14 cellular contexts compared by ENCODE assay signal in the genomic region with DNA sequence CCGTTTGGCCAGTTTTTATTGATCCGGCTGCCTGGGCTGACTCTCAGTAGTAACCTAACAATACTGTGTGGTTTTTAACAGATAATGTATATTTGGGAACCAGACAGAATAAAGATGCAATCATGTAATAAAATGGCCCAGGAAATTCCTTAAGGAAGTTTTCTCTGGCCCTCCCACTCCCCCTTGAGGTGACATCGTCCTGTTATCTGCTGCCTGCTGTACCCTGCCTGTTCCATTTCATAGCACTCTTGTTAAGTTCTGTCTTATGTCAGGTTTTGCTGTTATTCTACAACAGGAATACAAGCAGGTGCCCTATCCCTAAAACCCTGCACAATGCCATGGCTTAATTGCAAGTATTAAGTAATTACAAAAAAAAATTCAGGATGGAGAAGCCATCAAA.
DNase-seq lines count a peak whose midpoint lies in the region; ATAC-seq and TF ChIP-seq lines count a peak whose summit lies in the region.
"Had no signal": no experiment of that assay in that cellular context is flagged by ENCODE, and none has a peak within 500 bp of the region (broad histone marks: within the 10 kb centered on the region; RNA-seq: fewer than 3 reads in every experiment).

No MANE protein-coding gene starts in this region.

- ATAC-seq in stimulated activated effector memory CD8-positive, alpha-beta T cell treated with anti-CD3 and anti-CD28 coated beads, Interleukin-12 subunit alpha, Interleukin-12 subunit beta, amount 100 ng/mL, for 72 hours: no peak
- ATAC-seq in HG02678 (IDR thresholded peaks at IDR 0.05; ENCODE audit: unreplicated experiment) (no peak), GM18868 (IDR thresholded peaks at IDR 0.05; ENCODE audit: unreplicated experiment) (no peak)
- ATAC-seq: activated naive CD8-positive, alpha-beta T cell treated with anti-CD3 and anti-CD28 coated beads, Interleukin-2, amount 50 U/mL, for 24 hours; stimulated activated naive B cell treated with anti-CD40 and anti-IgM and Interleukin-4, amounts not matched to agents 10 μg/mL and 1 μg/mL and 100 μg/mL, for 72 hours had no signal

- peaks cover 20% of the 10 kb centered on the region for H3K36me3 Mint-ChIP-seq in nephron (ENCODE audit: low read depth)
- H3K36me3 Mint-ChIP-seq in stimulated activated effector memory CD8-positive, alpha-beta T cell treated with anti-CD3 and anti-CD28 coated beads, Interleukin-12 subunit alpha, Interleukin-12 subunit beta, amount 100 ng/mL, for 72 hours: no peaks in the 10 kb centered on the region
- H3K36me3 Mint-ChIP-seq: stimulated activated naive B cell treated with anti-CD40 and anti-IgM and Interleukin-4, amounts not matched to agents 10 μg/mL and 1 μg/mL and 100 μg/mL, for 72 hours had no signal

- no peaks in the 10 kb centered on the region for H3K9me3 Mint-ChIP-seq in nephron
- peaks cover 4% of the 10 kb centered on the region for H3K9me3 Mint-ChIP-seq in stimulated activated effector memory CD8-positive, alpha-beta T cell treated with anti-CD3 and anti-CD28 coated beads, Interleukin-12 subunit alpha, Interleukin-12 subunit beta, amount 100 ng/mL, for 72 hours
- H3K9me3 Mint-ChIP-seq: activated naive CD8-positive, alpha-beta T cell treated with anti-CD3 and anti-CD28 coated beads, Interleukin-2, amount 50 U/mL, for 24 hours; CD4-positive, alpha-beta T cell; stimulated activated naive B cell treated with anti-CD40 and anti-IgM and Interleukin-4, amounts not matched to agents 10 μg/mL and 1 μg/mL and 100 μg/mL, for 72 hours had no signal

- peak overlapping the region in 1 of 3 experiments; percentile 18 for H3K27ac Mint-ChIP-seq in nephron
- H3K27ac Mint-ChIP-seq in stimulated activated effector memory CD8-positive, alpha-beta T cell treated with anti-CD3 and anti-CD28 coated beads, Interleukin-12 subunit alpha, Interleukin-12 subunit beta, amount 100 ng/mL, for 72 hours: no peak overlapping the region
- H3K27ac Mint-ChIP-seq: activated naive CD8-positive, alpha-beta T cell treated with anti-CD3 and anti-CD28 coated beads, Interleukin-2, amount 50 U/mL, for 24 hours; CD4-positive, alpha-beta T cell; stimulated activated naive B cell treated with anti-CD40 and anti-IgM and Interleukin-4, amounts not matched to agents 10 μg/mL and 1 μg/mL and 100 μg/mL, for 72 hours had no signal

- peaks cover 4% of the 10 kb centered on the region for H3K4me1 Mint-ChIP-seq in nephron
- H3K4me1 Mint-ChIP-seq in stimulated activated effector memory CD8-positive, alpha-beta T cell treated with anti-CD3 and anti-CD28 coated beads, Interleukin-12 subunit alpha, Interleukin-12 subunit beta, amount 100 ng/mL, for 72 hours: no peaks in the 10 kb centered on the region
- H3K4me1 Mint-ChIP-seq: activated naive CD8-positive, alpha-beta T cell treated with anti-CD3 and anti-CD28 coated beads, Interleukin-2, amount 50 U/mL, for 24 hours; stimulated activated naive B cell treated with anti-CD40 and anti-IgM and Interleukin-4, amounts not matched to agents 10 μg/mL and 1 μg/mL and 100 μg/mL, for 72 hours had no signal

- no peak overlapping the region for H3K4me3 ChIP-seq in choroid plexus epithelial cell (ENCODE audit: low read depth, low read length)
- H3K4me3 ChIP-seq: prostate gland had no signal

- no peak for TF ChIP-seq EP300 in Ishikawa (IDR thresholded peaks at IDR 0.05; ENCODE audit: borderline replicate concordance)

- H3K4me3 Mint-ChIP-seq in nephron: no peak overlapping the region
- H3K4me3 Mint-ChIP-seq in stimulated activated effector memory CD8-positive, alpha-beta T cell treated with anti-CD3 and anti-CD28 coated beads, Interleukin-12 subunit alpha, Interleukin-12 subunit beta, amount 100 ng/mL, for 72 hours: no peak overlapping the region
- H3K4me3 Mint-ChIP-seq: activated naive CD8-positive, alpha-beta T cell treated with anti-CD3 and anti-CD28 coated beads, Interleukin-2, amount 50 U/mL, for 24 hours; CD4-positive, alpha-beta T cell; stimulated activated naive B cell treated with anti-CD40 and anti-IgM and Interleukin-4, amounts not matched to agents 10 μg/mL and 1 μg/mL and 100 μg/mL, for 72 hours had no signal

- peak; percentile 30; the same call in 1 of the 2 replicates for TF ChIP-seq RAD21 in Ishikawa (IDR thresholded peaks at IDR 0.05; ENCODE audit: low read depth)

- H3K27ac ChIP-seq in C4-2B: no peak overlapping the region

- TF ChIP-seq CTCF in C4-2B (conservative IDR thresholded peaks at IDR 0.05) (peak; percentile 49), choroid plexus epithelial cell (conservative IDR thresholded peaks at IDR 0.05; ENCODE audit: low read depth, low read length) (peak; percentile 50), nephron (IDR thresholded peaks at IDR 0.05; ENCODE audit: unreplicated experiment in 3 of 3) (peak; percentile 12 to 39 (median 17))

- H3K27me3 Mint-ChIP-seq in nephron (ENCODE audit: low read depth): no peaks in the 10 kb centered on the region

- DNase-seq in choroid plexus epithelial cell (ENCODE audit: low read depth) (no peak), SIG-M5 (lab: John Stamatoyannopoulos, UW) (no peak)
- DNase-seq in stimulated activated effector memory CD8-positive, alpha-beta T cell treated with anti-CD3 and anti-CD28 coated beads, Interleukin-12 subunit alpha, Interleukin-12 subunit beta, amount 100 ng/mL, for 72 hours (ENCODE audit: low spot score in 2 of 2): no peak
- DNase-seq: activated naive CD8-positive, alpha-beta T cell treated with anti-CD3 and anti-CD28 coated beads, Interleukin-2, amount 50 U/mL, for 24 hours; CD4-positive, alpha-beta T cell; NCI-H510A; stimulated activated CD4-positive, alpha-beta T cell treated with anti-CD3 and anti-CD28 coated beads, Interleukin-2, amount 100 ng/mL, for 24 hours; stimulated activated naive B cell treated with anti-CD40 and anti-IgM and Interleukin-4, amounts not matched to agents 10 μg/mL and 1 μg/mL and 100 μg/mL, for 72 hours had no signal

TF ChIP-seq in Ishikawa, 13 proteins besides CTCF, POLR2A, EP300 and RAD21:
- TF ChIP-seq EGR1 (IDR thresholded peaks at IDR 0.05) (no peak), TAF1 (IDR thresholded peaks at IDR 0.05; ENCODE audit: low read depth) (no peak), YY1 (IDR thresholded peaks at IDR 0.05; ENCODE audit: low read depth) (no peak), ZBTB7A (IDR thresholded peaks at IDR 0.05; ENCODE audit: low read depth) (no peak)
TF ChIP-seq in Ishikawa: peak in this region for 0.
